Comparison of ENCODE assay signal across 8 cellular contexts in the genomic region with DNA sequence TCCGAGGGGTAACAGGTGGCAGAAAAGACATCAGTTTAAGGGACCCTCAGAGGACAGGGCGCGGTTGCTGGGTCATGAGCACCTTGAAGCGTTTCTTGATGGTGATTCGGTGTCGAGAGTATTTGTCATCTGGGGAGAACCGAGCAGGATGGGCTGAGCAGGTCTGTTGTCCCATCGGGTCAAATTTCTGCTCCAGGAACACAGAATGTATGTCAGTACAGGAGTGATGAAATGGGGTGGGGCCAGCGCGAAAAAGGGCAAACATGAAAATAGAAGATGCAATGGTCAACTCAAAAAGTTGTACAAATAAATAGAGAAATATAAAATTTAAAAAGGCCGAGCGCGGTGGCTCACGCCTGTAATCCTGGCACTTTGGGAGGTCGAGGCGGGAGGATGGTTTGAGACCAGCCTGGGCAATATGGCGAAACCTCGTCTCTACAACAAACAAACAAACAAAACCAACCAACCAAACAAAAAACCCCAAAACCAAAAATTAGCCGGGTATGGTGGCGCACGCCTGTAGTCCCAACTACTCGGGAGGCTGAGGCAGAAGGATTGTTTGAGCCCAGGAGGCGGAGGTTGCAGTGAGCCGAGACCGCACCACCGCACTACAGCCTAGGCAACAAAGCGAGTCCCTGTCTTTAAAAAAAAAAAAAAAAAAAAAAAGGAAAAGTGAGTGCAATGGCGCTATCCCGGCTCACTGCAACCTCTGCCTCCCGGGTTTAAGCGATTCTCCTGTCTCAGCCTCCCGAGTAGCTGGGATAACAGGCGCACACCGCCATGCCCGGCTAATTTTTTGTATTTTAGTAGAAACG. TPM values are rescaled to one million over a fixed set of nuclear protein-coding genes. Genes with fewer than 3 reads are reported as not detected.
DNase-seq lines count a peak whose midpoint lies in the region; ATAC-seq and TF ChIP-seq lines count a peak whose summit lies in the region.

No MANE protein-coding gene starts in this region.

- no peaks in the 10 kb centered on the region for H3K27me3 ChIP-seq in A673 (replicated peaks; ENCODE audit: insufficient read depth, low read depth, low read length, poor library complexity)
- no peaks in the 10 kb centered on the region for H3K27me3 ChIP-seq in brain microvascular endothelial cell (replicated peaks)

- H3K36me3 Mint-ChIP-seq in HFFc6 (ENCODE audit: low read depth) (peaks cover 18% of the 10 kb centered on the region), mesothelial cell of epicardium (peaks cover 10% of the 10 kb centered on the region)

- H3K27ac Mint-ChIP-seq in HFFc6 (peak overlapping the region; percentile 55), mesothelial cell of epicardium (peak overlapping the region; percentile 85)

- H3K4me1 Mint-ChIP-seq in HFFc6 (ENCODE audit: low read depth) (peaks cover 19% of the 10 kb centered on the region), mesothelial cell of epicardium (peaks cover 18% of the 10 kb centered on the region)

- TF ChIP-seq CTCF in A673 (conservative IDR thresholded peaks at IDR 0.05; ENCODE audit: low read depth, low read length) (no peak), HFFc6 (IDR thresholded peaks at IDR 0.05) (no peak), brain microvascular endothelial cell (IDR thresholded peaks at IDR 0.05; ENCODE audit: low read depth, low read length, missing control alignments) (no peak), mesothelial cell of epicardium (IDR thresholded peaks at IDR 0.05; ENCODE audit: unreplicated experiment) (no peak)

- H3K27me3 Mint-ChIP-seq in HFFc6 (ENCODE audit: insufficient read depth) (peaks cover 5% of the 10 kb centered on the region; the same call in 1 of the 2 replicates), mesothelial cell of epicardium (ENCODE audit: low read depth) (no peaks in the 10 kb centered on the region)

- H3K27ac ChIP-seq in A673 (ENCODE audit: low read depth, low read length, poor library complexity, severe bottlenecking) (peak overlapping the region; percentile 86), brain microvascular endothelial cell (peak overlapping the region; percentile 84)

- DNase-seq in A673 (ENCODE audit: low spot score) (no peak), HFFc6 (no peak), brain microvascular endothelial cell (no peak), mesothelial cell of epicardium (ENCODE audit: low spot score in 2 of 2, unreplicated experiment in 2 of 2) (peak in 1 of 2 experiments; percentile 43), superior temporal gyrus (ENCODE audit: extremely low spot score) (no peak), COLO668 (lab: John Stamatoyannopoulos, UW; ENCODE audit: unreplicated experiment) (no peak), ureter (ENCODE audit: low spot score) (no peak)

- BruUV-seq in A673 (replicated peaks; lab: Mats Ljungman, UMichigan) = no TSS peak

- in situ Hi-C loops in brain microvascular endothelial cell (cut with HindIII; ENCODE audit: low pct_ligation_motif_present, low sequenced_read_pairs) = loop anchor here (25.0 kb wide), 1 partner anchor 105 kb away; the partner anchor contains the start of gene EMC4

- ATAC-seq in GM18511 (IDR thresholded peaks at IDR 0.05; ENCODE audit: unreplicated experiment) = no peak

- POLR2A ChIA-PET in A673 (lab: Charles Lee; ENCODE audit: low non-redundant PET) = interaction anchor here (0.6 to 0.8 kb wide), 3 partner anchors 24 to 240 kb away, joined by 3 to 11 read pairs (median 5); no protein-coding TSS in a partner anchor

- CTCF ChIA-PET in A673 (lab: Charles Lee) = interaction anchor here (0.5 to 2.3 kb wide), 4 partner anchors 26 to 627 kb away, joined by 3 to 6 read pairs (median 4); partner anchors contain the start of genes AQR and LPCAT4

- H3K9me3 ChIP-seq in A673 (ENCODE audit: low read depth, low read length, poor library complexity, severe bottlenecking) = no peaks in the 10 kb centered on the region

- peaks cover 33% of the 10 kb centered on the region for H3K4me1 ChIP-seq in A673 (ENCODE audit: insufficient read depth, low read length, poor library complexity, severe bottlenecking)

- peaks cover 4% of the 10 kb centered on the region for H3K9me3 Mint-ChIP-seq in HFFc6
- H3K9me3 Mint-ChIP-seq in mesothelial cell of epicardium = no peaks in the 10 kb centered on the region

- intact Hi-C loops in A673 (cut with micrococcal nuclease; ENCODE audit: unreplicated experiment) = loop anchor here (5.0 kb wide), 1 partner anchor 115 kb away; the partner anchor contains the start of gene EMC4

- H3K4me3 Mint-ChIP-seq in HFFc6 = no peak overlapping the region
- no peak overlapping the region for H3K4me3 Mint-ChIP-seq in mesothelial cell of epicardium

- H3K36me3 ChIP-seq in A673 (ENCODE audit: insufficient read depth, low read length, poor library complexity, severe bottlenecking) = peaks cover 35% of the 10 kb centered on the region
- H3K36me3 ChIP-seq in brain microvascular endothelial cell (replicated peaks) = peaks cover 10% of the 10 kb centered on the region

- H3K4me3 ChIP-seq in A673 (ENCODE audit: low read depth, low read length, poor library complexity, severe bottlenecking) = peak overlapping the region; percentile 67
- peak overlapping the region; percentile 97 for H3K4me3 ChIP-seq in brain microvascular endothelial cell (ENCODE audit: low read depth, low read length)

RNA-seq across cellular contexts. Expression of gene NOP10, which starts 0.8 kb away (rescaled TPM):
- total RNA-seq in A673 (2021) (200 and 208 TPM in 2 replicates), mesothelial cell of epicardium (88.9 to 95.9 TPM (median 94.6 TPM) in 3 replicates), ureter (120 TPM)
- total RNA-seq in HFFc6 (2021; fragmentation: NEBNext Ultra II Directional; extraction: Animal tissue kit (Norgen Biotek cat#: 25700)) = 100 to 1,000 TPM; 183 to 226 (median 200) TPM

RNA-seq across cellular contexts. Expression of gene NUTM1, which starts 1.0 kb away (rescaled TPM):
- total RNA-seq in A673 (2021) (not detected in 2 replicates), mesothelial cell of epicardium (not detected in 3 replicates), ureter (not detected)
- not detected for total RNA-seq in HFFc6 (2021; fragmentation: NEBNext Ultra II Directional; extraction: Animal tissue kit (Norgen Biotek cat#: 25700))

RNA-seq across cellular contexts. Expression of gene SLC12A6, which starts 4.5 kb away (rescaled TPM):
- total RNA-seq in A673 (2021) = 17.2 and 17.4 TPM in 2 replicates
- total RNA-seq in HFFc6 (2021; fragmentation: NEBNext Ultra II Directional; extraction: Animal tissue kit (Norgen Biotek cat#: 25700)) = 10 to 100 TPM in 1 of 6 experiments, 1 to 10 TPM in 5; 6.5 to 10.7 (median 8.3) TPM
- 21.9 to 24.3 TPM (median 23.7 TPM) in 3 replicates for total RNA-seq in mesothelial cell of epicardium
- 18.2 TPM for total RNA-seq in ureter

RNA-seq across cellular contexts. Expression of gene LPCAT4, which starts 24.9 kb away (rescaled TPM):
- total RNA-seq in A673 (2021) (37.8 and 53.1 TPM in 2 replicates), mesothelial cell of epicardium (88.7 to 91.3 TPM (median 91.1 TPM) in 3 replicates), ureter (100 TPM)
- 10 to 100 TPM; 26.7 to 42.6 (median 30.8) TPM for total RNA-seq in HFFc6 (2021; fragmentation: NEBNext Ultra II Directional; extraction: Animal tissue kit (Norgen Biotek cat#: 25700))
